14 cellular contexts compared by ENCODE assay signal in the genomic region with DNA sequence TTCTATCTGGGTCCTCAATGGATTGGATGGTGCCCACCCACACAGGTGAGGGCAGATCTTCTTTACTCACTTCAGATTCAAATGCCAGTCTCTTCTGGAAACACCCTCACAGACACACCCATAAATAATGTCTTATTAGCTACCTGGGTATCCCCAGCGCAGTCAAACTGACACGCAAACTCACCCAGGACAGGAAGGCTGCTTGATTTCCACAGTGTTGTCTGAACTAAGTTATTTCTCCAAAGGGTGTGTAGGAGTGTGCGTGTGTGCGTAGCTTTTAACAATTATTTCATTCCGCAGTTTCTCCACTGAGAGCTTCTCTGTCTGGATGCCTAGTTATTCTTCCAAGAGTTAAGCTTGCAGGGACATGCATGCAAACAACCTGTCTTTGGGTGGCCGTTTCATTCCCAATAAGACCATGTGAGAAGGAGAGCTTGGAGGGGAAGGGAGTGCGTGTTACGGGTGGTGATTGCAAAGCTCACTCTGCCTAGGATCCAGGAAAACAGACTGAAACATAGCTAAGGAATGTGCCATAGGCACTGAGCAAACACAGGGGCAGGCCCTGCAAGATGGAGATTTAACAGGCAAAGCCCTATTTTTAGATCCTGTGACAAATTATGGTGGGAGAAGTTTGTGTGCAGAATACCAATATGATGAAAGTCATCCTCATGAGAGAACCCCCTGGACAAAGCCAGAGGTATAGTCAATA.
DNase-seq lines count a peak whose midpoint lies in the region; ATAC-seq and TF ChIP-seq lines count a peak whose summit lies in the region.
"Had no signal": no experiment of that assay in that cellular context is flagged by ENCODE, and none has a peak within 500 bp of the region (broad histone marks: within the 10 kb centered on the region; RNA-seq: fewer than 3 reads in every experiment).

No MANE protein-coding gene starts in this region.

- TF ChIP-seq EP300 in sigmoid colon (IDR thresholded peaks at IDR 0.05), result peak in 2 of 4 donors; percentile 76 to 78

- H3K4me3 ChIP-seq in RWPE2 (ENCODE audit: severe bottlenecking), result no peak overlapping the region
- H3K4me3 ChIP-seq in fibroblast of mammary gland (ENCODE audit: control insufficient read depth, low read depth, low read length), result no peak overlapping the region
- H3K4me3 ChIP-seq in sigmoid colon, result peak overlapping the region in 1 of 4 donors; percentile 19

- H3K36me3 ChIP-seq in RWPE2 (ENCODE audit: low read depth), result no peaks in the 10 kb centered on the region
- no peaks in the 10 kb centered on the region for H3K36me3 ChIP-seq in sigmoid colon

- WGBS in sigmoid colon, 2 donors, result 84 to 85% methylated on average over 8 of the region's 8 CpGs

- no peaks in the 10 kb centered on the region for H3K27me3 ChIP-seq in RWPE2 (ENCODE audit: insufficient read depth, poor library complexity, severe bottlenecking)
- no peaks in the 10 kb centered on the region for H3K27me3 ChIP-seq in sigmoid colon

- ATAC-seq in RWPE2 (ENCODE audit: low read depth) (peak; percentile 99), GM21723 (IDR thresholded peaks at IDR 0.05; ENCODE audit: unreplicated experiment) (no peak), GM18868 (IDR thresholded peaks at IDR 0.05; ENCODE audit: unreplicated experiment) (no peak)
- ATAC-seq: HCT116; naive thymus-derived CD8-positive, alpha-beta T cell had no signal

- DNase-seq in Caki2 (ENCODE audit: low read depth) (peak; percentile 42), RWPE2 (ENCODE audit: low spot score) (no peak), fibroblast of mammary gland (ENCODE audit: low read depth) (peak; percentile 48), renal cortical epithelial cell (ENCODE audit: low read depth) (peak; percentile 92), sigmoid colon (no peak), NCI-H187 (lab: John Stamatoyannopoulos, UW) (no peak)
- DNase-seq: activated CD4-positive, alpha-beta T cell treated with anti-CD3 and anti-CD28 coated beads for 1 hour; CD8-positive, alpha-beta memory T cell; naive thymus-derived CD8-positive, alpha-beta T cell; NCI-H510A treated with DMSO at 0.1 percent for 48 hours; stimulated activated naive CD4-positive, alpha-beta T cell treated with Interleukin-2 at 50 U/mL for 16 hours had no signal

- H3K9me3 ChIP-seq in RWPE2 (ENCODE audit: severe bottlenecking) (peaks cover 3% of the 10 kb centered on the region), sigmoid colon (no peaks in the 10 kb centered on the region)

- peaks cover 17% of the 10 kb centered on the region for H3K4me1 ChIP-seq in RWPE2 (ENCODE audit: insufficient read depth, poor library complexity, severe bottlenecking)
- H3K4me1 ChIP-seq in sigmoid colon, result peaks cover 0 to 22% (median 13%) of the 10 kb centered on the region in 4 donors

- no peak for TF ChIP-seq CTCF in RWPE2 (IDR thresholded peaks at IDR 0.05; ENCODE audit: poor library complexity, severe bottlenecking)
- TF ChIP-seq CTCF in fibroblast of mammary gland (conservative IDR thresholded peaks at IDR 0.05; ENCODE audit: control insufficient read depth, insufficient read depth, low read depth, low read length), result no peak
- TF ChIP-seq CTCF in sigmoid colon (IDR thresholded peaks at IDR 0.05), result no peak

- no peak for TF ChIP-seq POLR2A in sigmoid colon (IDR thresholded peaks at IDR 0.05)

- in situ Hi-C loops in Caki2 (cut with HindIII; ENCODE audit: low pct_unique_long_range_greater_than_20kb, low sequenced_read_pairs), result no loop called here

- intact Hi-C loops in sigmoid colon (cut with DNase I), result no loop called here

- H3K27ac ChIP-seq in RWPE2 (ENCODE audit: poor library complexity, severe bottlenecking) (peak overlapping the region; percentile 42), sigmoid colon (peak overlapping the region in 2 of 4 donors; percentile 51 to 68)

Comparison
In these comparisons a context has a peak if more than half of its experiments do, and no peak if none do; other contexts are left out.
1. DNase-seq: peak in Caki2 (single experiment), fibroblast of mammary gland (single experiment) and renal cortical epithelial cell (single experiment); none in RWPE2 (single experiment), sigmoid colon (single experiment) and NCI-H187 (0 of 2).